8 cellular contexts compared by ENCODE assay signal in the genomic region with DNA sequence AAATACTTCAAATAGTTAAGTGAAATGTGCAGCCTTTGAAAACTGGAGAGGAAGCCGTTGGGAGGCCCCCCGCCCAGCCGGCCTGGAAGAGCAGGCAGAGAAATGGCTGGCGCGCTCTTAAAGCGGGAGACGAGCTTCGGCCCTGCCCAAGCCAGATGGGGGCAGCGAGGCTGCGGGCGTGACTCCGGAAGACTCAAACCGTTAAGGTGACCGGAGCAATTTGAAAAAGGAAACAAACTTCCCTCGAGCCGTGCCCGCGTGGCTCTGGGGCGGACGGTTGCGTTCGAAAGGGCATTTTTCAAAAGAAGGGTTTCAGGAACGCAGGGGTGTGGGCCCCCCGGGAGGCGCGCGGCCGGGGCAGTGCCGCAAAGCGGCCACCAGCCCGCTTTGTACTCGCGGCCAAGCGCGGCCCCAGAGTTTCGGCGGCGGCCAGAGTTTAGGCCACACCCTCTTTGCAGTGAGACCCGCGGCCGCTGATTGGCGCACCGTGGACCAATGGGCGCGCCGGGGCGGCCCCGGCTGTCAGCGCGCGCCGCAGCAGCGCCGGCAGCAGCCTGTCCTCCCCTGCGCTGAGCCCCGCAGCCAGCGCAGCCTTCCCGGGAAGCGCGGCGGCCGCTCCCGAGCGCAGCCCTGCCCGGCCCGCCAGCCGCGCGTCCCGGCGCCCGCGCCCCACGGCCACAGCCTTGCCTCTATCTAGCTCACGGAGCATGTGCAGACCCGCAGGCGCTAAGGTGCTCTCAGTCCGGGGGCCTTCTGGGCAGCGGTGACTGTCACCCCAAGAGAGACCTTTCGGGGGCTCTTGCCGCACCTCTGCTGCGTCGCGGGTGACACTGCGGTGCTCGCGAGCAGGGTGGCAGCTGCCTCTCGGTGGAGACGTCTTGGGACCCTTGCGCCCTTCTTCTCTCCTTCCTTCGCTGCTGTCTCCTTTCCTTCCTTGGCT. TPM values are rescaled to one million over a fixed set of nuclear protein-coding genes. Genes with fewer than 3 reads are reported as not detected.
DNase-seq lines count a peak whose midpoint lies in the region; ATAC-seq and TF ChIP-seq lines count a peak whose summit lies in the region.

A gene with protein sequence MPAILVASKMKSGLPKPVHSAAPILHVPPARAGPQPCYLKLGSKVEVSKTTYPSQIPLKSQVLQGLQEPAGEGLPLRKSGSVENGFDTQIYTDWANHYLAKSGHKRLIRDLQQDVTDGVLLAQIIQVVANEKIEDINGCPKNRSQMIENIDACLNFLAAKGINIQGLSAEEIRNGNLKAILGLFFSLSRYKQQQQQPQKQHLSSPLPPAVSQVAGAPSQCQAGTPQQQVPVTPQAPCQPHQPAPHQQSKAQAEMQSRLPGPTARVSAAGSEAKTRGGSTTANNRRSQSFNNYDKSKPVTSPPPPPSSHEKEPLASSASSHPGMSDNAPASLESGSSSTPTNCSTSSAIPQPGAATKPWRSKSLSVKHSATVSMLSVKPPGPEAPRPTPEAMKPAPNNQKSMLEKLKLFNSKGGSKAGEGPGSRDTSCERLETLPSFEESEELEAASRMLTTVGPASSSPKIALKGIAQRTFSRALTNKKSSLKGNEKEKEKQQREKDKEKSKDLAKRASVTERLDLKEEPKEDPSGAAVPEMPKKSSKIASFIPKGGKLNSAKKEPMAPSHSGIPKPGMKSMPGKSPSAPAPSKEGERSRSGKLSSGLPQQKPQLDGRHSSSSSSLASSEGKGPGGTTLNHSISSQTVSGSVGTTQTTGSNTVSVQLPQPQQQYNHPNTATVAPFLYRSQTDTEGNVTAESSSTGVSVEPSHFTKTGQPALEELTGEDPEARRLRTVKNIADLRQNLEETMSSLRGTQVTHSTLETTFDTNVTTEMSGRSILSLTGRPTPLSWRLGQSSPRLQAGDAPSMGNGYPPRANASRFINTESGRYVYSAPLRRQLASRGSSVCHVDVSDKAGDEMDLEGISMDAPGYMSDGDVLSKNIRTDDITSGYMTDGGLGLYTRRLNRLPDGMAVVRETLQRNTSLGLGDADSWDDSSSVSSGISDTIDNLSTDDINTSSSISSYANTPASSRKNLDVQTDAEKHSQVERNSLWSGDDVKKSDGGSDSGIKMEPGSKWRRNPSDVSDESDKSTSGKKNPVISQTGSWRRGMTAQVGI (N-terminal part only) (plus strand): TSS at position 557 of the 940 bp plus-strand sequence. CDS start 859 bp downstream, outside the sequence.

- H3K9ac ChIP-seq in neuronal stem cell (ENCODE audit: low read depth, low read length, poor library complexity) = peak within 1 kb of the TSS; percentile 86

- peak within 1 kb of the TSS; percentile 92 for H2AFZ ChIP-seq in neuronal stem cell (ENCODE audit: low read length)

- TF ChIP-seq POLR2A in gastroesophageal sphincter (IDR thresholded peaks at IDR 0.05) = peak; percentile 92 to 99

- H4K8ac ChIP-seq in neuronal stem cell (ENCODE audit: low read depth, low read length) = no peak within 1 kb of the TSS

- H2AK5ac ChIP-seq in neuronal stem cell (ENCODE audit: low read depth, low read length) = peak within 1 kb of the TSS; percentile 32

- H3K4me1 Mint-ChIP-seq in activated naive CD4-positive, alpha-beta T cell treated with anti-CD3 and anti-CD28 coated beads, Interleukin-2, amount 10 ng/mL, durations not matched to agents 7 days and 5 days = peaks cover 28% of the 10 kb centered on the region

- ATAC-seq in gastroesophageal sphincter = peak; percentile 95

- H3K27me3 Mint-ChIP-seq in activated naive CD4-positive, alpha-beta T cell treated with anti-CD3 and anti-CD28 coated beads, Interleukin-2, amount 10 ng/mL, durations not matched to agents 7 days and 5 days = peaks cover 61% of the 10 kb centered on the region

- H4K91ac ChIP-seq in neuronal stem cell (ENCODE audit: low read depth, low read length, poor library complexity) = no peak within 1 kb of the TSS

- H3K27ac ChIP-seq in gastroesophageal sphincter (peak within 1 kb of the TSS; percentile 90 to 97 (median 92)), neuronal stem cell (replicated peaks; ENCODE audit: low read length) (peak within 1 kb of the TSS; percentile 87)

- H2BK5ac ChIP-seq in neuronal stem cell (ENCODE audit: low read length) = peak within 1 kb of the TSS; percentile 61

- peak within 1 kb of the TSS; percentile 97 for H3K4me2 ChIP-seq in neuronal stem cell (ENCODE audit: insufficient read depth, low read length, poor library complexity, severe bottlenecking)

- H3K4me1 ChIP-seq in gastroesophageal sphincter (peaks cover under 1 to 62% (median 13%) of the 10 kb centered on the region in 3 donors), neuronal stem cell (ENCODE audit: control insufficient read depth in 2 of 2, insufficient read depth in 1 of 2, low read depth in 1 of 2, low read length in 2 of 2) (peaks cover 9 to 15% of the 10 kb centered on the region in 2 donors)

- no peaks in the 10 kb centered on the region for H3K36me3 Mint-ChIP-seq in activated naive CD4-positive, alpha-beta T cell treated with anti-CD3 and anti-CD28 coated beads, Interleukin-2, amount 10 ng/mL, durations not matched to agents 7 days and 5 days

- peak in 1 of 4 experiments; percentile 57 for TF ChIP-seq CTCF in gastroesophageal sphincter (IDR thresholded peaks at IDR 0.05)

- H3K14ac ChIP-seq in neuronal stem cell (ENCODE audit: low read length) = peak within 1 kb of the TSS; percentile 60

- WGBS in gastroesophageal sphincter (ENCODE audit: low coverage in 1 of 2), 2 donors = 0 to 1% methylated on average over 13 of the region's 91 CpGs
- WGBS in neuronal stem cell (ENCODE audit: extremely low coverage in 2 of 2, insufficient read length in 2 of 2, insufficient replicate concordance in 1 of 2), 2 donors = no CpG with 5 or more reads among the region's 91 CpGs

- no peak for TF ChIP-seq EP300 in gastroesophageal sphincter (IDR thresholded peaks at IDR 0.05)

- H3K23ac ChIP-seq in neuronal stem cell (ENCODE audit: low read depth, low read length, poor library complexity) = peak within 1 kb of the TSS; percentile 59

- H2BK120ac ChIP-seq in neuronal stem cell (ENCODE audit: low read depth, low read length) = peak within 1 kb of the TSS; percentile 58

- no peak within 1 kb of the TSS for H2BK12ac ChIP-seq in neuronal stem cell (ENCODE audit: low read length)

- H3K36me3 ChIP-seq in gastroesophageal sphincter (no peaks in the 10 kb centered on the region), neuronal stem cell (replicated peaks in 1 of 2; ENCODE audit: control insufficient read depth in 2 of 2, insufficient read depth in 2 of 2, low read length in 2 of 2) (no peaks in the 10 kb centered on the region)

- H3K18ac ChIP-seq in neuronal stem cell (ENCODE audit: low read length) = peak within 1 kb of the TSS; percentile 92

- H3K27me3 ChIP-seq in gastroesophageal sphincter (no peaks in the 10 kb centered on the region), neuronal stem cell (ENCODE audit: control insufficient read depth in 3 of 3, insufficient read depth in 3 of 3, low read depth in 1 of 3, low read length in 3 of 3) (peaks cover 3 to 34% (median 15%) of the 10 kb centered on the region in 3 experiments)

- H3K4me3 Mint-ChIP-seq in activated naive CD4-positive, alpha-beta T cell treated with anti-CD3 and anti-CD28 coated beads, Interleukin-2, amount 10 ng/mL, durations not matched to agents 7 days and 5 days = peak within 1 kb of the TSS; percentile 90

- H3K4me3 ChIP-seq in gastroesophageal sphincter (peak within 1 kb of the TSS; percentile 69 to 86), neuronal stem cell (ENCODE audit: low read length in 2 of 2) (peak within 1 kb of the TSS; percentile 62 to 77)

- H3K27ac Mint-ChIP-seq in activated naive CD4-positive, alpha-beta T cell treated with anti-CD3 and anti-CD28 coated beads, Interleukin-2, amount 10 ng/mL, durations not matched to agents 7 days and 5 days = peak within 1 kb of the TSS; percentile 84

- H3K9me3 Mint-ChIP-seq in activated naive CD4-positive, alpha-beta T cell treated with anti-CD3 and anti-CD28 coated beads, Interleukin-2, amount 10 ng/mL, durations not matched to agents 7 days and 5 days = no peaks in the 10 kb centered on the region

- DNase-seq in EL (peak; percentile 95), H4 (ENCODE audit: low spot score) (peak; percentile 92), LoVo (ENCODE audit: low spot score) (peak; percentile 90), SHP77 treated with DMSO at 0.1 percent for 48 hours (lab: John Stamatoyannopoulos, UW) (peak; percentile 39), neuronal stem cell (ENCODE audit: low spot score) (peak; percentile 93), stromal cell of bone marrow (ENCODE audit: low read depth) (peak; percentile 86)
- DNase-seq in activated naive CD4-positive, alpha-beta T cell treated with anti-CD3 and anti-CD28 coated beads, Interleukin-2, amount 10 ng/mL, durations not matched to agents 7 days and 5 days = peak; percentile 85

- H3K4ac ChIP-seq in neuronal stem cell (ENCODE audit: low read length) = no peak within 1 kb of the TSS

- H3K9me3 ChIP-seq in gastroesophageal sphincter (no peaks in the 10 kb centered on the region), neuronal stem cell (replicated peaks in 1 of 2; ENCODE audit: control insufficient read depth in 2 of 2, insufficient read depth in 1 of 2, low read depth in 1 of 2, low read length in 2 of 2) (peaks cover 0 to 1% of the 10 kb centered on the region in 2 donors)

- H3K79me1 ChIP-seq in neuronal stem cell (ENCODE audit: low read depth, low read length) = no peaks in the 10 kb centered on the region

- CTCF ChIA-PET in activated naive CD4-positive, alpha-beta T cell treated with anti-CD3 and anti-CD28 coated beads, Interleukin-2, amount 10 ng/mL, durations not matched to agents 7 days and 5 days (lab: Charles Lee) = interaction anchor here (1.2 kb wide), 1 partner anchor 30 kb away, joined by 4 read pairs; no protein-coding TSS in a partner anchor

- peak within 1 kb of the TSS; percentile 56 for H2BK15ac ChIP-seq in neuronal stem cell (ENCODE audit: low read length)

RNA-seq across cellular contexts. Expression of the gene that starts here (rescaled TPM):
- total RNA-seq in H4 (2014; rRNA removed; shearing (Covaris generic)) = 0.76 and 1.8 TPM in 2 replicates
- 10 to 100 TPM; 19.5 to 57.1 (median 43.4) TPM for total RNA-seq in gastroesophageal sphincter
- polyA plus RNA-seq in neuronal stem cell (2013, experiment 1 of 2) = 3.2 TPM
- 3.3 TPM for polyA plus RNA-seq in neuronal stem cell (2013, experiment 2 of 2)

Comparison
In these comparisons a context has a peak if more than half of its experiments do, and no peak if none do; other contexts are left out.
1. Peak in every context shown above with its lines: DNase-seq, ATAC-seq, H3K4me3 ChIP-seq and H3K27ac ChIP-seq.
2. DNase-seq: peak in every context shown above with its lines; median percentile 95 in EL; 93 in neuronal stem cell; 92 in H4; 90 in LoVo; 86 in stromal cell of bone marrow; 85 in activated naive CD4-positive, alpha-beta T cell treated with anti-CD3 and anti-CD28 coated beads, Interleukin-2, amount 10 ng/mL, durations not matched to agents 7 days and 5 days; 39 in SHP77 treated with DMSO at 0.1 percent for 48 hours.